In the genomic region with DNA sequence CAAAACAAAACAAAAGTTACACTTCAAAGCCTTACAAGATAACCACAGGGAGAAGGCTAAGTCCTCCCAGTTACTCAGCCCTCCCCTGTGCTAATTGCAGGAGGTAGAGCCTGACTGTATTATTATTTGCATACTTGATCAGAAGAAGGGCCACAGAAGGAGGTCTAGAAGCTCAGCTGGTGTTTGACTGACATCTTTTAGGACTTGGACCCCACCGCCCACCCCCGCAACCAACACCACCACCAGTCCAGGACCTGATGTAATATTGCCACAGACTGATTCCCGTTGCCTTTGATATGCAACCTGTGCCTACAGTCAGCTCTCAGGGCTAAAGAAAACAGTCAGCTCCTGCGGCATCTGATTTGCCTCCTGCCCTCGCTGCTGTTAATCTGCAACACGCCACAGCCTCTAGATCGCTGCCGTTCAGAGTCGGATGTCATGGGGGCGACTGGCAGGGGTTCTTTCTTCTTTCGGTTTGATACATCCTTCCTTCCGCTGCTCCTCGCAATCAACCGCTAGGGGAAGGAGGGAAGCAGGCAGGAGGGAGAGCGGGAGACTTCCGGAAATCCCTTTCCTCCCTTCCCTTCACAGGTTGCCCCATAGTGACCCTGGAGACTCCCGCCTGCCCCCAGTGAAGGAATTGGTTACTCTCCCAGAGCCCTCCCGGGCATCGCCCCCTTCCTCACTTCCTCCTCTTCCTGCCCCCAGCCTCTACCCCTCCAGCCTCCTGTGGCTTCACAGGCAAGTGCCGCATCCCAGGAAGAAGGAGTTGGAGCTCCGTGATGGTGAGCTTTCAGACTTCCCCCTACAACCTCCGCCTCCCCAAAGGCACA, we compare ENCODE assay signal across 8 cellular contexts.
A peak's percentile ranks its signal among the peaks of the same experiment; 100 is the strongest.
DNase-seq lines count a peak whose midpoint lies in the region; ATAC-seq and TF ChIP-seq lines count a peak whose summit lies in the region.

No MANE protein-coding gene starts in this region.

- H3K4me2 ChIP-seq in PC-9, result peak overlapping the region; percentile 60

- no peaks in the 10 kb centered on the region for H3K36me3 Mint-ChIP-seq in CD8-positive, alpha-beta T cell
- peaks cover 2% of the 10 kb centered on the region for H3K36me3 Mint-ChIP-seq in central memory CD8-positive, alpha-beta T cell (ENCODE audit: insufficient read depth)

- peak; percentile 69 for ATAC-seq in CD8-positive, alpha-beta T cell
- ATAC-seq in GM19025 (IDR thresholded peaks at IDR 0.05; ENCODE audit: low read depth, unreplicated experiment), result peak; percentile 73
- ATAC-seq in HG03108 (IDR thresholded peaks at IDR 0.05; ENCODE audit: unreplicated experiment), result peak; percentile 71
- peak; percentile 67 for ATAC-seq in central memory CD8-positive, alpha-beta T cell (replicated peaks; ENCODE audit: extremely low read depth, poor library complexity, severe bottlenecking)

- CTCF ChIA-PET in CD8-positive, alpha-beta T cell (lab: Charles Lee), result interaction anchor here (1.2 kb wide), 1 partner anchor 89 kb away, joined by 3 read pairs; no protein-coding TSS in a partner anchor
- CTCF ChIA-PET in PC-9 (lab: Charles Lee), result interaction anchor here (0.5 to 1.1 kb wide), 2 partner anchors 81 to 138 kb away, joined by 3 to 8 read pairs; no protein-coding TSS in a partner anchor

- H3K9me2 ChIP-seq in PC-9 (ENCODE audit: insufficient read depth), result no peaks in the 10 kb centered on the region

- H2AFZ ChIP-seq in PC-9, result peak overlapping the region; percentile 83

- DNase-seq in CD8-positive, alpha-beta T cell, result peak in 3 of 7 experiments; percentile 12 to 47 (median 21)
- DNase-seq in PC-9 (peak in 1 of 2 experiments; percentile 45), kidney glomerular epithelial cell (lab: John Stamatoyannopoulos, UW) (peak; percentile 24), HuH-7.5 (ENCODE audit: low spot score) (no peak)
- DNase-seq in central memory CD8-positive, alpha-beta T cell (ENCODE audit: low spot score in 2 of 2), result no peak
- DNase-seq in stimulated activated CD4-positive, alpha-beta T cell treated with anti-CD3 and anti-CD28 coated beads, Interleukin-4, amount 100 ng/mL, for 24 hours, result peak; percentile 11

- H3K27me3 Mint-ChIP-seq in CD8-positive, alpha-beta T cell (ENCODE audit: low read depth), result peaks cover 2% of the 10 kb centered on the region
- H3K27me3 Mint-ChIP-seq in central memory CD8-positive, alpha-beta T cell, result no peaks in the 10 kb centered on the region

- BruUV-seq in PC-9 (replicated peaks; lab: Mats Ljungman, UMichigan), result no TSS peak

- POLR2A ChIA-PET in CD8-positive, alpha-beta T cell (lab: Charles Lee), result no interaction called here
- POLR2A ChIA-PET in PC-9 (lab: Charles Lee; ENCODE audit: unreplicated experiment), result interaction anchor here (0.6 to 0.7 kb wide), 2 partner anchors 1083 to 1144 kb away, joined by 3 to 4 read pairs; no protein-coding TSS in a partner anchor

- peak overlapping the region; percentile 25 for H3K27ac ChIP-seq in CD8-positive, alpha-beta T cell (ENCODE audit: low read depth, low read length)
- peak overlapping the region; percentile 34 for H3K27ac ChIP-seq in PC-9

- peaks cover 22% of the 10 kb centered on the region for H3K4me1 Mint-ChIP-seq in CD8-positive, alpha-beta T cell (ENCODE audit: low read depth)
- peaks cover 12% of the 10 kb centered on the region for H3K4me1 Mint-ChIP-seq in central memory CD8-positive, alpha-beta T cell

- no peaks in the 10 kb centered on the region for H3K9me3 ChIP-seq in CD8-positive, alpha-beta T cell (ENCODE audit: low read length)
- H3K9me3 ChIP-seq in PC-9 (ENCODE audit: insufficient read depth, low read depth), result no peaks in the 10 kb centered on the region

- no peaks in the 10 kb centered on the region for H3K36me3 ChIP-seq in CD8-positive, alpha-beta T cell (ENCODE audit: insufficient read depth, low read length)
- H3K36me3 ChIP-seq in PC-9 (ENCODE audit: low read depth), result no peaks in the 10 kb centered on the region

- no peaks in the 10 kb centered on the region for H3K9me3 Mint-ChIP-seq in CD8-positive, alpha-beta T cell
- H3K9me3 Mint-ChIP-seq in central memory CD8-positive, alpha-beta T cell, result no peaks in the 10 kb centered on the region

- peaks cover 15% of the 10 kb centered on the region for H3K4me1 ChIP-seq in CD8-positive, alpha-beta T cell (ENCODE audit: insufficient read depth, low read length)
- H3K4me1 ChIP-seq in PC-9 (replicated peaks; ENCODE audit: insufficient read depth), result peaks cover 18% of the 10 kb centered on the region; the same call in 1 of the 2 replicates

- intact Hi-C loops in CD8-positive, alpha-beta T cell (cut with DNase I, micrococcal nuclease), result no loop called here
- intact Hi-C loops in PC-9 (cut with micrococcal nuclease; ENCODE audit: unreplicated experiment), result no loop called here

- no peaks in the 10 kb centered on the region for H3K79me2 ChIP-seq in PC-9 (ENCODE audit: low read depth)

- no peaks in the 10 kb centered on the region for H3K27me3 ChIP-seq in CD8-positive, alpha-beta T cell (ENCODE audit: insufficient read depth, low read length)
- no peaks in the 10 kb centered on the region for H3K27me3 ChIP-seq in PC-9 (ENCODE audit: insufficient read depth, low read depth)

- no peaks in the 10 kb centered on the region for H4K20me1 ChIP-seq in PC-9 (ENCODE audit: insufficient read depth)

- H3K27ac Mint-ChIP-seq in CD8-positive, alpha-beta T cell, result peak overlapping the region; percentile 55
- H3K27ac Mint-ChIP-seq in central memory CD8-positive, alpha-beta T cell (ENCODE audit: low read depth), result peak overlapping the region; percentile 47

- peak overlapping the region; percentile 57 for H3K4me3 ChIP-seq in CD8-positive, alpha-beta T cell (ENCODE audit: low read depth, low read length)
- peak overlapping the region; percentile 51; the same call in 1 of the 2 replicates for H3K4me3 ChIP-seq in PC-9

- no peaks in the 10 kb centered on the region for H3F3A ChIP-seq in PC-9 (ENCODE audit: insufficient read depth, low read depth)

- no peak for TF ChIP-seq CTCF in CD8-positive, alpha-beta T cell (IDR thresholded peaks at IDR 0.05)
- no peak; the same call in 1 of the 2 replicates for TF ChIP-seq CTCF in PC-9 (conservative IDR thresholded peaks at IDR 0.05)

- H3K4me3 Mint-ChIP-seq in CD8-positive, alpha-beta T cell, result peak overlapping the region; percentile 79
- peak overlapping the region; percentile 75 for H3K4me3 Mint-ChIP-seq in central memory CD8-positive, alpha-beta T cell

Comparison
In these comparisons a context has a peak if more than half of its experiments do, and no peak if none do; other contexts are left out.
1. DNase-seq: peak in kidney glomerular epithelial cell (single experiment) and stimulated activated CD4-positive, alpha-beta T cell treated with anti-CD3 and anti-CD28 coated beads, Interleukin-4, amount 100 ng/mL, for 24 hours (single experiment); none in central memory CD8-positive, alpha-beta T cell (0 of 2) and HuH-7.5 (single experiment).
2. Peak in every context shown above with its lines, with median percentiles within 50 percentile points of each other: ATAC-seq.